In genomic region chr19:43532962-43533545, GRCh38 we compare ENCODE assay signal across 8 cellular contexts. TPM values are rescaled to one million over a fixed set of nuclear protein-coding genes. Genes with fewer than 3 reads are reported as not detected.
DNase-seq lines count a peak whose midpoint lies in the region; ATAC-seq and TF ChIP-seq lines count a peak whose summit lies in the region.

Gene ZNF575, plus strand, starts transcription at chr19:43533188. Its CDS starts 1,235 bp downstream, at chr19:43534423.

- H3K4me3 ChIP-seq in choroid plexus epithelial cell (ENCODE audit: low read depth, low read length), result peak within 1 kb of the TSS; percentile 58

- intact Hi-C loops in left colon (cut with DNase I, micrococcal nuclease), result no loop called here

- ATAC-seq in GM19023 (IDR thresholded peaks at IDR 0.05; ENCODE audit: unreplicated experiment), result peak; percentile 57
- ATAC-seq in HG03280 (IDR thresholded peaks at IDR 0.05; ENCODE audit: unreplicated experiment), result peak; percentile 63
- peak; percentile 75 for ATAC-seq in left colon

- peak; percentile 91 for DNase-seq in AG09319 (ENCODE audit: extremely low read depth, low read depth)
- peak; percentile 71 for DNase-seq in NCI-H345 treated with DMSO at 0.1 percent for 48 hours (lab: John Stamatoyannopoulos, UW; ENCODE audit: unreplicated experiment)
- DNase-seq in activated CD4-positive, alpha-beta T cell treated with anti-CD3 and anti-CD28 coated beads for 24 hours (ENCODE audit: low read depth in 2 of 2), result peak; percentile 75 to 81
- peak; percentile 95 for DNase-seq in choroid plexus epithelial cell (ENCODE audit: low read depth)
- DNase-seq in left colon, result peak; percentile 90 to 92
- peak; percentile 75 to 78 for DNase-seq in stimulated activated CD4-positive, alpha-beta T cell treated with anti-CD3 and anti-CD28 coated beads, Interleukin-1b, Interleukin-23, amount 100 ng/mL, for 4 hours (ENCODE audit: low read depth in 2 of 2)

- TF ChIP-seq CTCF in AG09319 (IDR thresholded peaks at IDR 0.05; ENCODE audit: low read depth, low read length) (no peak), choroid plexus epithelial cell (conservative IDR thresholded peaks at IDR 0.05; ENCODE audit: low read depth, low read length) (no peak)

RNA-seq across cellular contexts. Expression of gene ZNF575, which starts in this region (rescaled TPM):
- 1 to 10 TPM; 6.5 to 7.7 TPM for total RNA-seq in left colon

Comparison
In these comparisons a context has a peak if more than half of its experiments do, and no peak if none do; other contexts are left out.
1. Peak in every context shown above with its lines: DNase-seq, ATAC-seq and H3K4me3 ChIP-seq.